ENCODE assay signal across 1 cellular context in the genomic region with DNA sequence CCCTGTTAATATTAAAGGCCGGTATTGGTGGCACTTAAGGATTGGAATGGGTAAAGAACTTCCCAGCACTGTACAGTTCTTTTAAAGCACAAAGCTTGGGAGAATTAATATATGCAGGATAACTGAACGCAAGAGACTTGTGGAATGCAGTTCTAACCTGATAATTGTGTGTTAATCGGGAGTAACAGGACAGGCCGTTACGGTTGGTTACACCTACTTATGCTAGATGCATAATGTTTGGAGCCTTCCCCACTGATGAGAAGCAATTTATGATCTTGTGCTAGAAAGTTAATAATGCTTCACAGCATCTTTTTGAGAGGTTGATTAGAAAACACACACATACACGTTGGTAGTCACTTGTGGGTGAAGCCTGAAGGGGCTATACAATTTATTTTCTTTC.
TF ChIP-seq lines count a peak whose summit lies in the region.

No MANE protein-coding gene starts in this region.

TF ChIP-seq in A549, 52 proteins besides CTCF, POLR2A, EP300 and RAD21:
- TF ChIP-seq ZFP36 (IDR thresholded peaks at IDR 0.05; ENCODE audit: borderline replicate concordance, partially characterized antibody) (no peak), POLR2AphosphoS2 (conservative IDR thresholded peaks at IDR 0.05; ENCODE audit: low read length) (peak; percentile 46; the same call in 1 of the 2 replicates), FOSB (CRISPR knock-in tag; IDR thresholded peaks at IDR 0.05) (0 out of 2 replicates have a peak, but pooled peaks have one; percentile 23)
